ENCODE assay signal across 9 cellular contexts in genomic region chrX:110315541-110315940, GRCh38. TPM values are rescaled to one million over a fixed set of nuclear protein-coding genes. Genes with fewer than 3 reads are reported as not detected.
A peak's percentile ranks its signal among the peaks of the same experiment; 100 is the strongest.
DNase-seq lines count a peak whose midpoint lies in the region; ATAC-seq and TF ChIP-seq lines count a peak whose summit lies in the region.
"Had no signal": no experiment of that assay in that cellular context is flagged by ENCODE, and none has a peak within 500 bp of the region (broad histone marks: within the 10 kb centered on the region; RNA-seq: fewer than 3 reads in every experiment).

No MANE protein-coding gene starts in this region.

- TF ChIP-seq CTCF in HEK293 (tag by site-specific recombination; IDR thresholded peaks at IDR 0.05) (no peak), testis (IDR thresholded peaks at IDR 0.05) (no peak)

- H3K27me3 Mint-ChIP-seq in activated T-helper 17 cell treated with anti-CD3 and anti-CD28 coated beads, Interleukin-2, amount 50 U/mL, for 72 hours = no peaks in the 10 kb centered on the region
- H3K27me3 Mint-ChIP-seq in naive B cell = no peaks in the 10 kb centered on the region

- H3K4me1 Mint-ChIP-seq in activated T-helper 17 cell treated with anti-CD3 and anti-CD28 coated beads, Interleukin-2, amount 50 U/mL, for 72 hours = peaks cover 11% of the 10 kb centered on the region
- H3K4me1 Mint-ChIP-seq in naive B cell = peaks cover 11 to 29% (median 13%) of the 10 kb centered on the region in 3 donors

- peak overlapping the region; percentile 36; the same call in 1 of the 2 replicates for H3K4me3 ChIP-seq in GM08714 (ENCODE audit: low read length)
- H3K4me3 ChIP-seq in HEK293 (ENCODE audit: low read depth, low read length) = no peak overlapping the region
- no peak overlapping the region for H3K4me3 ChIP-seq in testis

- H3K36me3 ChIP-seq in HEK293 (ENCODE audit: control insufficient read depth in 2 of 2, insufficient read depth in 1 of 2, low read length in 2 of 2) = no peaks in the 10 kb centered on the region
- H3K36me3 ChIP-seq in testis (ENCODE audit: low read depth, missing control alignments) = no peaks in the 10 kb centered on the region

- CTCF ChIA-PET in HEK293 (lab: Yijun Ruan, JAX) = interaction anchor here (0.6 kb wide), 2 partner anchors 15 to 442 kb away, joined by 4 to 6 read pairs; no protein-coding TSS in a partner anchor

- no peak overlapping the region for H3K27ac ChIP-seq in HEK293 (ENCODE audit: extremely low read depth, low read depth, low read length)
- H3K27ac ChIP-seq in testis = no peak overlapping the region
- H3K27ac ChIP-seq: dorsolateral prefrontal cortex had no signal

- H3K9me3 ChIP-seq in HEK293 (ENCODE audit: control insufficient read depth, insufficient read depth, low read depth, low read length) (no peaks in the 10 kb centered on the region), testis (no peaks in the 10 kb centered on the region)

- intact Hi-C loops in testis (cut with DNase I; ENCODE audit: low total_unique reads) = no loop called here

- POLR2A ChIA-PET in HEK293 (lab: Yijun Ruan, JAX) = no interaction called here

- H3K9me3 Mint-ChIP-seq in activated T-helper 17 cell treated with anti-CD3 and anti-CD28 coated beads, Interleukin-2, amount 50 U/mL, for 72 hours = no peaks in the 10 kb centered on the region
- H3K9me3 Mint-ChIP-seq in naive B cell = peaks cover 0 to 3% (median 0%) of the 10 kb centered on the region in 7 donors

- TF ChIP-seq POLR2A in testis (IDR thresholded peaks at IDR 0.05) = no peak

- peak overlapping the region; percentile 90 for H3K4me3 Mint-ChIP-seq in activated T-helper 17 cell treated with anti-CD3 and anti-CD28 coated beads, Interleukin-2, amount 50 U/mL, for 72 hours
- H3K4me3 Mint-ChIP-seq in naive B cell = peak overlapping the region in 6 of 8 donors; percentile 0 to 94 (median 72)

- H3K36me3 Mint-ChIP-seq in activated T-helper 17 cell treated with anti-CD3 and anti-CD28 coated beads, Interleukin-2, amount 50 U/mL, for 72 hours (ENCODE audit: low read depth) = no peaks in the 10 kb centered on the region
- H3K36me3 Mint-ChIP-seq in naive B cell = no peaks in the 10 kb centered on the region

- no peak for DNase-seq in naive B cell
- no peak for DNase-seq in NCI-H1930 (lab: John Stamatoyannopoulos, UW)
- DNase-seq in NCI-H524 (lab: John Stamatoyannopoulos, UW) = no peak
- DNase-seq in testis = no peak
- DNase-seq in stimulated activated CD4-positive, alpha-beta T cell treated with anti-CD3 and anti-CD28 coated beads, Interleukin-4, amount 100 ng/mL, for 24 hours = no peak
- DNase-seq: dorsolateral prefrontal cortex had no signal

- no peaks in the 10 kb centered on the region for H3K27me3 ChIP-seq in testis

- no peak for ATAC-seq in activated T-helper 17 cell treated with anti-CD3 and anti-CD28 coated beads, Interleukin-2, amount 50 U/mL, for 72 hours (replicated peaks)
- ATAC-seq in naive B cell (ENCODE audit: low read depth in 2 of 2) = no peak

- H3K4me1 ChIP-seq in HEK293 (ENCODE audit: control insufficient read depth, insufficient read depth, low read length) = peaks cover 15% of the 10 kb centered on the region
- H3K4me1 ChIP-seq in testis = no peaks in the 10 kb centered on the region

- WGBS in testis, 2 donors = 35 to 45% methylated on average over 1 of the region's 1 CpG

- no peak overlapping the region for H3K27ac Mint-ChIP-seq in activated T-helper 17 cell treated with anti-CD3 and anti-CD28 coated beads, Interleukin-2, amount 50 U/mL, for 72 hours
- H3K27ac Mint-ChIP-seq in naive B cell = no peak overlapping the region

TF ChIP-seq in HEK293, 187 proteins besides CTCF, POLR2A, EP300 and RAD21:
- peak; percentile 55 for TF ChIP-seq PRDM6 (tag by site-specific recombination; IDR thresholded peaks at IDR 0.05)
- TF ChIP-seq ZNF518A (tag by site-specific recombination; conservative IDR thresholded peaks at IDR 0.05; ENCODE audit: low read depth) = no peak
- TF ChIP-seq ZNF416 (tag by site-specific recombination; IDR thresholded peaks at IDR 0.05) = no peak
- TF ChIP-seq ZNF175 (tag by site-specific recombination; IDR thresholded peaks at IDR 0.05) = no peak
- TF ChIP-seq ZNF248 (tag by site-specific recombination; IDR thresholded peaks at IDR 0.05) = no peak

RNA-seq across cellular contexts. Expression of gene AMMECR1, which starts 2.3 kb away (rescaled TPM):
- 10 to 100 TPM in 1 of 2 donors, 1 to 10 TPM in 1; 7.9 to 10.3 TPM for total RNA-seq in activated T-helper 17 cell treated with anti-CD3 and anti-CD28 coated beads, Interleukin-2, amount 50 U/mL, for 72 hours
- 10 to 100 TPM in 1 of 6 donors, 1 to 10 TPM in 5; 4.4 to 11.4 (median 8.2) TPM for polyA plus RNA-seq in naive B cell (ENCODE audit: low read depth in 6 of 6)
- 1 to 10 TPM; 5.4 to 5.7 TPM for total RNA-seq in testis
- 3.3 TPM for polyA plus RNA-seq in testis (ENCODE audit: insufficient read depth, low read depth, low replicate concordance)

RNA-seq across cellular contexts. Expression of gene RTL9, which starts 43.1 kb away (rescaled TPM):
- total RNA-seq in activated T-helper 17 cell treated with anti-CD3 and anti-CD28 coated beads, Interleukin-2, amount 50 U/mL, for 72 hours = not detected
- not detected for polyA plus RNA-seq in naive B cell (ENCODE audit: low read depth in 6 of 6)
- total RNA-seq in testis = 10 to 100 TPM; 66.6 to 94.4 TPM
- 27.1 TPM for polyA plus RNA-seq in testis (ENCODE audit: insufficient read depth, low read depth, low replicate concordance)

Comparison
In these comparisons a context has a peak if more than half of its experiments do, and no peak if none do; other contexts are left out.
1. RNA of gene RTL9, which starts 43.1 kb away (total RNA-seq): 66.6 to 94.4 TPM in testis; not detected in activated T-helper 17 cell treated with anti-CD3 and anti-CD28 coated beads, Interleukin-2, amount 50 U/mL, for 72 hours; every median in the first group is over 10 times any median in the second.